In genomic region chr5:173472164-173472563, GRCh38 we compare ENCODE assay signal across 8 cellular contexts.
DNase-seq lines count a peak whose midpoint lies in the region; ATAC-seq and TF ChIP-seq lines count a peak whose summit lies in the region.

No MANE protein-coding gene starts in this region.

- ATAC-seq in right cardiac atrium = peak; percentile 95 to 96
- peak; percentile 75 to 84 for ATAC-seq in gastrocnemius medialis
- no peak for ATAC-seq in GM18505 (IDR thresholded peaks at IDR 0.05; ENCODE audit: unreplicated experiment)
- no peak for ATAC-seq in CD8-positive, alpha-beta T cell

- in situ Hi-C loops in astrocyte of the cerebellum (cut with HindIII; ENCODE audit: low sequenced_read_pairs) = no loop called here
- in situ Hi-C loops in gastrocnemius medialis (cut with MboI; ENCODE audit: low sequenced_read_pairs in 4 of 4) = loop anchor here in 1 of 4 donors (25.0 kb wide), 1 partner anchor 290 kb away; no protein-coding TSS in a partner anchor

- H3K36me3 Mint-ChIP-seq in CD8-positive, alpha-beta T cell = no peaks in the 10 kb centered on the region

- H3K4me3 Mint-ChIP-seq in CD8-positive, alpha-beta T cell = no peak overlapping the region

- CTCF ChIA-PET in CD8-positive, alpha-beta T cell (lab: Charles Lee) = no interaction called here

- H3K4me3 ChIP-seq in astrocyte of the cerebellum (ENCODE audit: low read depth, low read length) = no peak overlapping the region
- no peak overlapping the region for H3K4me3 ChIP-seq in right cardiac atrium (ENCODE audit: low read length)
- no peak overlapping the region for H3K4me3 ChIP-seq in gastrocnemius medialis
- H3K4me3 ChIP-seq in CD8-positive, alpha-beta T cell (ENCODE audit: low read depth, low read length) = no peak overlapping the region

- no peaks in the 10 kb centered on the region for H3K4me1 Mint-ChIP-seq in CD8-positive, alpha-beta T cell (ENCODE audit: low read depth)

- H3K27me3 Mint-ChIP-seq in CD8-positive, alpha-beta T cell (ENCODE audit: low read depth) = peaks cover 11% of the 10 kb centered on the region

- H3K4me1 ChIP-seq in right cardiac atrium (ENCODE audit: control insufficient read depth, insufficient read depth, low read length) (peaks cover 11% of the 10 kb centered on the region), gastrocnemius medialis (peaks cover 36 to 45% of the 10 kb centered on the region in 2 donors)
- H3K4me1 ChIP-seq in CD8-positive, alpha-beta T cell (ENCODE audit: insufficient read depth, low read length) = no peaks in the 10 kb centered on the region

- intact Hi-C loops in right cardiac atrium (cut with DNase I) = no loop called here
- intact Hi-C loops in gastrocnemius medialis (cut with DNase I; ENCODE audit: low total_unique reads) = loop anchor here (2.0 kb wide), 1 partner anchor 25 kb away; no protein-coding TSS in a partner anchor
- intact Hi-C loops in CD8-positive, alpha-beta T cell (cut with DNase I, micrococcal nuclease) = no loop called here

- no peaks in the 10 kb centered on the region for H3K27me3 ChIP-seq in right cardiac atrium (ENCODE audit: control insufficient read depth, insufficient read depth)
- H3K27me3 ChIP-seq in gastrocnemius medialis = no peaks in the 10 kb centered on the region
- no peaks in the 10 kb centered on the region for H3K27me3 ChIP-seq in CD8-positive, alpha-beta T cell (ENCODE audit: insufficient read depth, low read length)

- TF ChIP-seq CTCF in astrocyte of the cerebellum (IDR thresholded peaks at IDR 0.05; ENCODE audit: low read depth, low read length, missing control alignments) = no peak
- no peak for TF ChIP-seq CTCF in gastrocnemius medialis (IDR thresholded peaks at IDR 0.05 in 4 of 5, conservative IDR thresholded peaks at IDR 0.05 in 1 of 5)
- TF ChIP-seq CTCF in CD8-positive, alpha-beta T cell (IDR thresholded peaks at IDR 0.05) = no peak
- no peak for TF ChIP-seq CTCF in GM20000 (IDR thresholded peaks at IDR 0.05; ENCODE audit: extremely low read depth, missing control alignments)

- POLR2A ChIA-PET in CD8-positive, alpha-beta T cell (lab: Charles Lee) = no interaction called here

- H3K9me3 ChIP-seq in right cardiac atrium (ENCODE audit: control insufficient read depth, low read length) = no peaks in the 10 kb centered on the region
- H3K9me3 ChIP-seq in gastrocnemius medialis = no peaks in the 10 kb centered on the region
- no peaks in the 10 kb centered on the region for H3K9me3 ChIP-seq in CD8-positive, alpha-beta T cell (ENCODE audit: low read length)

- H3K9me3 Mint-ChIP-seq in CD8-positive, alpha-beta T cell = no peaks in the 10 kb centered on the region

- peak overlapping the region; percentile 97 for H3K27ac ChIP-seq in right cardiac atrium (ENCODE audit: low read length)
- H3K27ac ChIP-seq in gastrocnemius medialis = peak overlapping the region; percentile 77 to 92 (median 82)
- no peak overlapping the region for H3K27ac ChIP-seq in CD8-positive, alpha-beta T cell (ENCODE audit: low read depth, low read length)

- WGBS in right cardiac atrium = 41% methylated on average over 3 of the region's 3 CpGs

- no peaks in the 10 kb centered on the region for H3K36me3 ChIP-seq in gastrocnemius medialis
- no peaks in the 10 kb centered on the region for H3K36me3 ChIP-seq in CD8-positive, alpha-beta T cell (ENCODE audit: insufficient read depth, low read length)

- TF ChIP-seq POLR2A in gastrocnemius medialis (IDR thresholded peaks at IDR 0.05) (peak in 1 of 2 donors; percentile 22), GM18505 (IDR thresholded peaks at IDR 0.05; ENCODE audit: borderline replicate concordance, extremely low read depth, insufficient read depth, insufficient read length) (no peak)

- H3K27ac Mint-ChIP-seq in CD8-positive, alpha-beta T cell = no peak overlapping the region

- DNase-seq in GM04504 (ENCODE audit: low read depth) (peak; percentile 94), astrocyte of the cerebellum (ENCODE audit: low read depth) (peak; percentile 100), right cardiac atrium (peak; percentile 65 to 86 (median 80)), gastrocnemius medialis (peak; percentile 81), GM20000 (ENCODE audit: low spot score) (no peak)
- DNase-seq in activated effector memory CD4-positive, alpha-beta T cell treated with Interleukin-2 at 50 U/mL for 16 hours = no peak
- no peak for DNase-seq in CD8-positive, alpha-beta T cell

Comparison
In these comparisons a context has a peak if more than half of its experiments do, and no peak if none do; other contexts are left out.
1. DNase-seq: peak in GM04504 (single experiment), astrocyte of the cerebellum (single experiment), right cardiac atrium (3 of 3) and gastrocnemius medialis (2 of 2); none in activated effector memory CD4-positive, alpha-beta T cell treated with Interleukin-2 at 50 U/mL for 16 hours (single experiment), CD8-positive, alpha-beta T cell (0 of 7) and GM20000 (single experiment).
2. ATAC-seq: peak in right cardiac atrium (2 of 2) and gastrocnemius medialis (2 of 2); none in GM18505 (single experiment) and CD8-positive, alpha-beta T cell (single experiment).